In genomic region chr16:80931661-80931984, GRCh38 we compare ENCODE assay signal across 9 cellular contexts.
DNase-seq lines count a peak whose midpoint lies in the region; ATAC-seq, FAIRE-seq and TF ChIP-seq lines count a peak whose summit lies in the region.
"Had no signal": no experiment of that assay in that cellular context is flagged by ENCODE, and none has a peak within 500 bp of the region (broad histone marks: within the 10 kb centered on the region; RNA-seq: fewer than 3 reads in every experiment).

No MANE protein-coding gene starts in this region.

- H3K9me2 ChIP-seq in SK-N-SH: no peaks in the 10 kb centered on the region

- DNase-seq in SK-N-SH: no peak
- DNase-seq in brain microvascular endothelial cell: no peak
- DNase-seq in HepG2 (ENCODE audit: low spot score): no peak
- no peak for DNase-seq in stomach
- DNase-seq in NCI-H526 treated with DMSO at 0.1 percent for 48 hours (lab: John Stamatoyannopoulos, UW): no peak
- DNase-seq in posterior vena cava (ENCODE audit: low spot score): no peak

- TF ChIP-seq POLR2A in HepG2 (IDR thresholded peaks at IDR 0.05; ENCODE audit: insufficient read depth in 1 of 2, low read depth in 2 of 2, low read length in 2 of 2) (no peak), stomach (IDR thresholded peaks at IDR 0.05) (no peak)

- no peak for TF ChIP-seq RAD21 in SK-N-SH (IDR thresholded peaks at IDR 0.05; ENCODE audit: low read length)
- TF ChIP-seq RAD21 in HepG2 (CRISPR knock-in tag; IDR thresholded peaks at IDR 0.05): no peak

- no peaks in the 10 kb centered on the region for H4K20me1 ChIP-seq in SK-N-SH (ENCODE audit: insufficient read depth)
- H4K20me1 ChIP-seq in HepG2 (ENCODE audit: insufficient read depth, low read length): no peaks in the 10 kb centered on the region

- intact Hi-C loops in HepG2 (cut with micrococcal nuclease; ENCODE audit: unreplicated experiment): no loop called here
- intact Hi-C loops in stomach (cut with DNase I; ENCODE audit: low total_unique reads): no loop called here
- intact Hi-C loops in posterior vena cava (cut with DNase I): no loop called here

- peak overlapping the region; percentile 92; the same call in 1 of the 2 replicates for H2AFZ ChIP-seq in SK-N-SH (ENCODE audit: low read depth)
- H2AFZ ChIP-seq in HepG2 (ENCODE audit: low read length): no peak overlapping the region

- H3K79me2 ChIP-seq in SK-N-SH (ENCODE audit: insufficient read depth) (no peaks in the 10 kb centered on the region), HepG2 (ENCODE audit: insufficient read depth, low read length) (no peaks in the 10 kb centered on the region)

- H3F3A ChIP-seq in SK-N-SH (replicated peaks; ENCODE audit: insufficient read depth): peaks cover 15% of the 10 kb centered on the region

- FAIRE-seq in HepG2 (lab: Jason Lieb, UNC): no peak

- no peak for TF ChIP-seq EP300 in SK-N-SH (IDR thresholded peaks at IDR 0.05; ENCODE audit: borderline replicate concordance in 1 of 2, low read depth in 1 of 2, low read length in 1 of 2)
- TF ChIP-seq EP300 in HepG2 (IDR thresholded peaks at IDR 0.05; ENCODE audit: low read depth in 2 of 2, low read length in 2 of 2): no peak
- no peak for TF ChIP-seq EP300 in HepG2 (CRISPR knock-in tag; IDR thresholded peaks at IDR 0.05; ENCODE audit: borderline replicate concordance)
- no peak for TF ChIP-seq EP300 in stomach (IDR thresholded peaks at IDR 0.05)

- in situ Hi-C loops in brain microvascular endothelial cell (cut with HindIII; ENCODE audit: low pct_ligation_motif_present, low sequenced_read_pairs) (no loop called here), HepG2 (cut with HindIII; ENCODE audit: extremely low pct_ligation_motif_present, low pct_unique_long_range_greater_than_20kb) (no loop called here)

- peak overlapping the region; percentile 0 to 88; a peak in 3 of 4 replicates for H3K27ac ChIP-seq in SK-N-SH (ENCODE audit: low read depth in 2 of 2, low read length in 1 of 2)
- peak overlapping the region; percentile 94 for H3K27ac ChIP-seq in brain microvascular endothelial cell
- H3K27ac ChIP-seq in HepG2 (ENCODE audit: extremely low read length, insufficient read depth, low read length): no peak overlapping the region
- H3K27ac ChIP-seq in stomach: peak overlapping the region; percentile 63 to 84 (median 73)
- H3K27ac ChIP-seq: 22Rv1 had no signal

- no TSS peak for BruUV-seq in HepG2 (replicated peaks; lab: Mats Ljungman, UMichigan)

- POLR2A ChIA-PET in SK-N-SH (lab: Yijun Ruan, JAX) (no interaction called here), HepG2 (lab: Yijun Ruan, JAX) (no interaction called here)

- H3K27me3 ChIP-seq in SK-N-SH (ENCODE audit: insufficient read depth) (no peaks in the 10 kb centered on the region), brain microvascular endothelial cell (replicated peaks) (no peaks in the 10 kb centered on the region), HepG2 (ENCODE audit: control insufficient read depth in 1 of 2, insufficient read depth in 2 of 2, low read length in 2 of 2) (peaks cover 7 to 21% of the 10 kb centered on the region in 2 experiments; a peak in 4 of 5 replicates), stomach (peaks cover 0 to 35% (median 8%) of the 10 kb centered on the region in 3 donors)

- H3K9me3 ChIP-seq in SK-N-SH (no peaks in the 10 kb centered on the region), HepG2 (ENCODE audit: low read length) (no peaks in the 10 kb centered on the region), stomach (no peaks in the 10 kb centered on the region)

- H3K4me3 ChIP-seq in SK-N-SH (ENCODE audit: low read depth in 2 of 2, low read length in 1 of 2) (peak overlapping the region; percentile 42 to 60), brain microvascular endothelial cell (ENCODE audit: low read depth, low read length) (peak overlapping the region; percentile 58), HepG2 (replicated peaks in 1 of 3; ENCODE audit: insufficient read depth in 1 of 3, low read depth in 2 of 3, low read length in 3 of 3) (peak overlapping the region; percentile 59 to 77 (median 61)), stomach (peak overlapping the region; percentile 41 to 57 (median 50))

- TF ChIP-seq CTCF in SK-N-SH (IDR thresholded peaks at IDR 0.05): no peak
- TF ChIP-seq CTCF in brain microvascular endothelial cell (IDR thresholded peaks at IDR 0.05; ENCODE audit: low read depth, low read length, missing control alignments): no peak
- TF ChIP-seq CTCF in HepG2 (CRISPR knock-in tag; IDR thresholded peaks at IDR 0.05): no peak
- no peak for TF ChIP-seq CTCF in stomach (IDR thresholded peaks at IDR 0.05)

- H3K9ac ChIP-seq in SK-N-SH: peak overlapping the region; percentile 69
- peak overlapping the region; percentile 31; the same call in 1 of the 2 replicates for H3K9ac ChIP-seq in HepG2 (ENCODE audit: insufficient read depth, low read depth, low read length)

- ATAC-seq in SK-N-SH treated with all-trans-retinoic acid at 6 μM for 48 hours: no peak
- no peak for ATAC-seq in HepG2
- ATAC-seq in GM21423 (IDR thresholded peaks at IDR 0.05; ENCODE audit: unreplicated experiment): no peak

- H3K36me3 ChIP-seq in SK-N-SH (replicated peaks in 1 of 2; ENCODE audit: control insufficient read depth in 1 of 2, insufficient read depth in 2 of 2, low read length in 1 of 2): no peaks in the 10 kb centered on the region
- no peaks in the 10 kb centered on the region for H3K36me3 ChIP-seq in brain microvascular endothelial cell (replicated peaks)
- no peaks in the 10 kb centered on the region for H3K36me3 ChIP-seq in HepG2 (replicated peaks in 1 of 2; ENCODE audit: control insufficient read depth in 1 of 2, insufficient read depth in 2 of 2, low read length in 2 of 2)
- no peaks in the 10 kb centered on the region for H3K36me3 ChIP-seq in stomach

- 50% methylated on average over 8 of the region's 8 CpGs for WGBS in SK-N-SH (ENCODE audit: low lambda C conversion rate)
- 17% methylated on average over 8 of the region's 8 CpGs for WGBS in HepG2 (ENCODE audit: low lambda C conversion rate)
- 23 to 35% (median 30%) methylated on average over 8 of the region's 8 CpGs for WGBS in stomach, 5 donors

- peak overlapping the region; percentile 85 for H3K4me2 ChIP-seq in SK-N-SH
- peak overlapping the region; percentile 85 for H3K4me2 ChIP-seq in HepG2 (ENCODE audit: low read depth, low read length)

- CTCF ChIA-PET in SK-N-SH (lab: Yijun Ruan, JAX): no interaction called here
- CTCF ChIA-PET in HepG2 (lab: Yijun Ruan, JAX; ENCODE audit: low intra/inter-chr PET ratio, low total read pairs): no interaction called here

- H3K4me1 ChIP-seq in SK-N-SH (ENCODE audit: control insufficient read depth in 1 of 2, insufficient read depth in 2 of 2, low read depth in 1 of 2, low read length in 1 of 2): peaks cover 0 to 5% of the 10 kb centered on the region in 2 experiments; a peak in 2 of 4 replicates
- peaks cover 11% of the 10 kb centered on the region for H3K4me1 ChIP-seq in HepG2 (ENCODE audit: insufficient read depth, low read length)
- H3K4me1 ChIP-seq in stomach: peaks cover 10 to 19% (median 16%) of the 10 kb centered on the region in 4 donors

TF ChIP-seq in SK-N-SH, 30 proteins besides CTCF, POLR2A, EP300 and RAD21 (continues in another document):
- TF ChIP-seq TEAD4 (IDR thresholded peaks at IDR 0.05; ENCODE audit: borderline replicate concordance, insufficient read depth) (no peak), JUND (IDR thresholded peaks at IDR 0.05) (no peak), RXRA (IDR thresholded peaks at IDR 0.05; ENCODE audit: borderline replicate concordance, low read depth) (no peak), FOXM1 (IDR thresholded peaks at IDR 0.05; ENCODE audit: low read depth) (no peak), YY1 (IDR thresholded peaks at IDR 0.05; ENCODE audit: low read depth) (no peak)
- TF ChIP-seq, protein P1, sequence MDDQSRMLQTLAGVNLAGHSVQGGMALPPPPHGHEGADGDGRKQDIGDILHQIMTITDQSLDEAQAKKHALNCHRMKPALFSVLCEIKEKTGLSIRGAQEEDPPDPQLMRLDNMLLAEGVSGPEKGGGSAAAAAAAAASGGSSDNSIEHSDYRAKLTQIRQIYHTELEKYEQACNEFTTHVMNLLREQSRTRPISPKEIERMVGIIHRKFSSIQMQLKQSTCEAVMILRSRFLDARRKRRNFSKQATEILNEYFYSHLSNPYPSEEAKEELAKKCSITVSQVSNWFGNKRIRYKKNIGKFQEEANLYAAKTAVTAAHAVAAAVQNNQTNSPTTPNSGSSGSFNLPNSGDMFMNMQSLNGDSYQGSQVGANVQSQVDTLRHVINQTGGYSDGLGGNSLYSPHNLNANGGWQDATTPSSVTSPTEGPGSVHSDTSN (IDR thresholded peaks at IDR 0.05): no peak

TF ChIP-seq in SK-N-SH treated with all-trans-retinoic acid at 6 μM for 48 hours, 23 proteins besides CTCF, POLR2A, EP300 and RAD21 (continues in another document):
- TF ChIP-seq ZNF8 (CRISPR knock-in tag; IDR thresholded peaks at IDR 0.05): no peak
- no peak for TF ChIP-seq SNAI2 (CRISPR knock-in tag; IDR thresholded peaks at IDR 0.05)
- no peak for TF ChIP-seq ZFP30 (CRISPR knock-in tag; IDR thresholded peaks at IDR 0.05)
- TF ChIP-seq RARB (CRISPR knock-in tag; IDR thresholded peaks at IDR 0.05): no peak

TF ChIP-seq in HepG2, 621 proteins besides CTCF, POLR2A, EP300 and RAD21 (continues in another document):
- TF ChIP-seq PCBP2 (optimal IDR thresholded peaks at IDR 0.05; ENCODE audit: low read depth, low read length, poor library complexity, severe bottlenecking) (no peak), MXD4 (CRISPR knock-in tag; IDR thresholded peaks at IDR 0.05) (no peak), ZBTB20 (CRISPR knock-in tag; IDR thresholded peaks at IDR 0.05; ENCODE audit: borderline replicate concordance, low read depth) (no peak), ZNF230 (CRISPR knock-in tag; IDR thresholded peaks at IDR 0.05) (no peak), BORCS8-MEF2B (CRISPR knock-in tag; IDR thresholded peaks at IDR 0.05) (no peak), FOXM1 (CRISPR knock-in tag; IDR thresholded peaks at IDR 0.05) (no peak)
